1 cellular context compared by ENCODE assay signal in the genomic region with DNA sequence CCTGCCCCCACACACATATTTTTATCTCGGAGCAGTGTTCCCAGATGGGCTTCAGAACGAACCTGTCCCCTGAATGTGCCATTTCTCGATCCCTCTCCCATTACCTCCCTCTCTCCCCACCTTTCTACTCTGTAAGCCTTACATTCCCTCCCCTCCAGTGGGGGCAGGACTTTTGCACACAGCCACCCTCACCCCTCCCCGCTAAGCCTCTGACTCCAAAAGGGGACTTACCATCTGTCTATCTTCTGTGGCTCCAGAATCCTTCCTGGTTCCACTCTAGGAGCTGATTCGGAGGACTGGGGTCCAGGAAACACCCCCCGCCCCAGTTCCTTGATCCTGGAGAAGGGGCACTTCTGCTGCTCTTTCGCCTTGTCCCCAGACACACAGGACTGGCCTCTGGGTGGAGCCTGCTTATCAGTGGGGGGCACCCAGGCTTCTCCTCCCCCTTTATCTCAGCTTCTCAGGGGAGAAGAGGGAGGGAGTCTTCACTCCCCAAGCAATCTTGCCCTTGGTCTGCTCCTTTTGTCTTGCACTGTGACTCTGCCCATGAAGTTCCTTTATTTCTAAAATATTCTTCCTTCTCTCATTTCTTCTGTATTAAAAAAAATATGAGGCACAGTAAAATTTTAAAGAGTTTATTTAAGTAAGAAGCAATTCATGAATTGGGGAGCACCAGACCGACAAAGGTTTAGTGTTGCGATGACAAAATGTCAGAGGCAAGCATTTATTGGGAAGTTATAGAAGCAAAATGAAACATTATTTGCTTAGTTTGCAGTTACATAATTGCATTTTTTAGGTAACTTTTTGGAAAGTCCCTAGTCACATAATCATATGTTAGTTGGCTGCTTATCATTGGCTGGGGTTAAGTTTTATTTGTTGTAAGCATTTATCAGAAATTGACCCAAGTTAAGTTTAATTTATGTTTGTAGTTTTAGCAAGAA.
TF ChIP-seq lines count a peak whose summit lies in the region.

A gene with protein sequence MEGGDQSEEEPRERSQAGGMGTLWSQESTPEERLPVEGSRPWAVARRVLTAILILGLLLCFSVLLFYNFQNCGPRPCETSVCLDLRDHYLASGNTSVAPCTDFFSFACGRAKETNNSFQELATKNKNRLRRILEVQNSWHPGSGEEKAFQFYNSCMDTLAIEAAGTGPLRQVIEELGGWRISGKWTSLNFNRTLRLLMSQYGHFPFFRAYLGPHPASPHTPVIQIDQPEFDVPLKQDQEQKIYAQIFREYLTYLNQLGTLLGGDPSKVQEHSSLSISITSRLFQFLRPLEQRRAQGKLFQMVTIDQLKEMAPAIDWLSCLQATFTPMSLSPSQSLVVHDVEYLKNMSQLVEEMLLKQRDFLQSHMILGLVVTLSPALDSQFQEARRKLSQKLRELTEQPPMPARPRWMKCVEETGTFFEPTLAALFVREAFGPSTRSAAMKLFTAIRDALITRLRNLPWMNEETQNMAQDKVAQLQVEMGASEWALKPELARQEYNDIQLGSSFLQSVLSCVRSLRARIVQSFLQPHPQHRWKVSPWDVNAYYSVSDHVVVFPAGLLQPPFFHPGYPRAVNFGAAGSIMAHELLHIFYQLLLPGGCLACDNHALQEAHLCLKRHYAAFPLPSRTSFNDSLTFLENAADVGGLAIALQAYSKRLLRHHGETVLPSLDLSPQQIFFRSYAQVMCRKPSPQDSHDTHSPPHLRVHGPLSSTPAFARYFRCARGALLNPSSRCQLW (minus strand): TSS at position 391 of the 941 bp plus-strand sequence. CDS start 157 bp downstream, at position 234.

TF ChIP-seq in K562, 482 proteins besides CTCF, POLR2A, EP300 and RAD21 (continued from another document):
- peak; percentile 65 for TF ChIP-seq MAFK (IDR thresholded peaks at IDR 0.05; ENCODE audit: low read length)
- TF ChIP-seq NONO (IDR thresholded peaks at IDR 0.05; ENCODE audit: low read depth in 2 of 2, low read length in 1 of 2) = peak in 1 of 2 experiments; percentile 87; a peak in 2 of 4 replicates
- peak; percentile 61 to 64; a peak in 1 of 4 replicates for TF ChIP-seq HDAC1 (IDR thresholded peaks at IDR 0.05)
- TF ChIP-seq, protein P1, sequence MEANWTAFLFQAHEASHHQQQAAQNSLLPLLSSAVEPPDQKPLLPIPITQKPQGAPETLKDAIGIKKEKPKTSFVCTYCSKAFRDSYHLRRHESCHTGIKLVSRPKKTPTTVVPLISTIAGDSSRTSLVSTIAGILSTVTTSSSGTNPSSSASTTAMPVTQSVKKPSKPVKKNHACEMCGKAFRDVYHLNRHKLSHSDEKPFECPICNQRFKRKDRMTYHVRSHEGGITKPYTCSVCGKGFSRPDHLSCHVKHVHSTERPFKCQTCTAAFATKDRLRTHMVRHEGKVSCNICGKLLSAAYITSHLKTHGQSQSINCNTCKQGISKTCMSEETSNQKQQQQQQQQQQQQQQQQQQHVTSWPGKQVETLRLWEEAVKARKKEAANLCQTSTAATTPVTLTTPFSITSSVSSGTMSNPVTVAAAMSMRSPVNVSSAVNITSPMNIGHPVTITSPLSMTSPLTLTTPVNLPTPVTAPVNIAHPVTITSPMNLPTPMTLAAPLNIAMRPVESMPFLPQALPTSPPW (CRISPR knock-in tag; IDR thresholded peaks at IDR 0.05) = peak; percentile 99
- peak; percentile 82 for TF ChIP-seq HDAC2 (IDR thresholded peaks at IDR 0.05)
- 0 out of 2 replicates have a peak, but pooled peaks have one; percentile 17 for TF ChIP-seq DIDO1 (tag; IDR thresholded peaks at IDR 0.05; ENCODE audit: low read depth)
- peak; percentile 61; the same call in 1 of the 2 replicates for TF ChIP-seq ZEB2 (IDR thresholded peaks at IDR 0.05)
- TF ChIP-seq SOX6 (IDR thresholded peaks at IDR 0.05) = peak; percentile 89
- TF ChIP-seq, protein P2, sequence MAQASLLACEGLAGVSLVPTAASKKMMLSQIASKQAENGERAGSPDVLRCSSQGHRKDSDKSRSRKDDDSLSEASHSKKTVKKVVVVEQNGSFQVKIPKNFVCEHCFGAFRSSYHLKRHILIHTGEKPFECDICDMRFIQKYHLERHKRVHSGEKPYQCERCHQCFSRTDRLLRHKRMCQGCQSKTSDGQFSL (CRISPR knock-in tag; IDR thresholded peaks at IDR 0.05) = peak; percentile 82
- TF ChIP-seq, protein P2 (tag; IDR thresholded peaks at IDR 0.05) = peak in 1 of 2 experiments; percentile 89; a peak in 2 of 4 replicates
- peak; percentile 95 for TF ChIP-seq TCF3 (CRISPR knock-in tag; IDR thresholded peaks at IDR 0.05)
- TF ChIP-seq HEY1 (CRISPR knock-in tag; IDR thresholded peaks at IDR 0.05; ENCODE audit: borderline replicate concordance) = no peak
- TF ChIP-seq PHB (CRISPR knock-in tag; IDR thresholded peaks at IDR 0.05) = no peak
- peak; percentile 97 for TF ChIP-seq CBFA2T3 (IDR thresholded peaks at IDR 0.05)
- peak; percentile 92; the same call in 1 of the 2 replicates for TF ChIP-seq ZBTB7A (IDR thresholded peaks at IDR 0.05; ENCODE audit: borderline replicate concordance, control insufficient read depth, low read depth, low read length)
- no peak for TF ChIP-seq ZNF347 (CRISPR knock-in tag; IDR thresholded peaks at IDR 0.05; ENCODE audit: low read depth)
- TF ChIP-seq TSC22D4 (tag; IDR thresholded peaks at IDR 0.05) = no peak
